ENCODE assay signal across 15 cellular contexts in the genomic region with DNA sequence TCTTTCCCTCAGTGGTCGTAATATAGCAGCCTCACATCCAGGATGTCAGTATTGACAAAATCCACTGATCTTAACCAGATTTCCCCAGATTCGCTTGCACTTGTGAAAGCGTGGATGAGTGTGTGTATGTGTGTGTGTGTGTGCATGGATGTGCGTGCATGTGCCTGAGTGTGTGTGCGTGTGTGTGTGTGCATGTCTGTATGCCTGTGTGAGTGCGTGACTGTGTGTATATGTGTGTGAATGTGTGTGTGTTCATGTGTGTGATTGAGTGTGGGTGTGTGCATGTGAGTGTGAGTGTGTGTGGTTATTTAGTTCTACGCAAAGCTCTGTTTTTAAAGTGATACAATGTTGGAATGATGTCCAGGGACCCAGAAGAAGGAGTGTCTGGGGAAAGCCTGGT.
DNase-seq lines count a peak whose midpoint lies in the region; ATAC-seq and TF ChIP-seq lines count a peak whose summit lies in the region.
"Had no signal": no experiment of that assay in that cellular context is flagged by ENCODE, and none has a peak within 500 bp of the region (broad histone marks: within the 10 kb centered on the region; RNA-seq: fewer than 3 reads in every experiment).

No MANE protein-coding gene starts in this region.

- H3K9me3 Mint-ChIP-seq in brain: no peaks in the 10 kb centered on the region
- no peaks in the 10 kb centered on the region for H3K9me3 Mint-ChIP-seq in activated CD4-positive, alpha-beta memory T cell treated with anti-CD3 and anti-CD28 coated beads, Interleukin-2, amount 10 ng/mL, durations not matched to agents 7 days and 5 days
- H3K9me3 Mint-ChIP-seq: CD4-positive, CD25-positive, alpha-beta regulatory T cell had no signal

- no peak overlapping the region for H2BK15ac ChIP-seq in neuronal stem cell (ENCODE audit: low read length)

- H3K36me3 Mint-ChIP-seq in brain: no peaks in the 10 kb centered on the region
- no peaks in the 10 kb centered on the region for H3K36me3 Mint-ChIP-seq in activated CD4-positive, alpha-beta memory T cell treated with anti-CD3 and anti-CD28 coated beads, Interleukin-2, amount 10 ng/mL, durations not matched to agents 7 days and 5 days (ENCODE audit: low read depth)
- H3K36me3 Mint-ChIP-seq: CD4-positive, CD25-positive, alpha-beta regulatory T cell had no signal

- no peak overlapping the region for H3K27ac ChIP-seq in neuronal stem cell (replicated peaks; ENCODE audit: low read length)
- H3K27ac ChIP-seq: 22Rv1; BLaER1 treated with 17β-estradiol and CSF1 and Interleukin-3, amounts not matched to agents 10 nM and 100 nM; GM23248 had no signal

- DNase-seq in NCI-H748 (lab: John Stamatoyannopoulos, UW; ENCODE audit: unreplicated experiment) (peak; percentile 51), NCI-H748 treated with DMSO at 0.1 percent for 48 hours (lab: John Stamatoyannopoulos, UW) (no peak), neuronal stem cell (ENCODE audit: low spot score) (no peak), cerebellar cortex (ENCODE audit: low spot score) (no peak), SHP77 (lab: John Stamatoyannopoulos, UW) (no peak)
- DNase-seq in activated CD4-positive, alpha-beta memory T cell treated with anti-CD3 and anti-CD28 coated beads, Interleukin-2, amount 10 ng/mL, durations not matched to agents 7 days and 5 days: no peak
- DNase-seq: ACHN; CD4-positive, CD25-positive, alpha-beta regulatory T cell; GF-D8; GM23248; H7 had no signal

- peak overlapping the region in 1 of 5 experiments; percentile 36 for H3K4me3 Mint-ChIP-seq in brain
- H3K4me3 Mint-ChIP-seq in activated CD4-positive, alpha-beta memory T cell treated with anti-CD3 and anti-CD28 coated beads, Interleukin-2, amount 10 ng/mL, durations not matched to agents 7 days and 5 days: no peak overlapping the region
- H3K4me3 Mint-ChIP-seq: CD4-positive, CD25-positive, alpha-beta regulatory T cell had no signal

- peaks cover 0 to 3% of the 10 kb centered on the region in 2 donors for H3K9me3 ChIP-seq in neuronal stem cell (replicated peaks in 1 of 2; ENCODE audit: control insufficient read depth in 2 of 2, insufficient read depth in 1 of 2, low read depth in 1 of 2, low read length in 2 of 2)
- H3K9me3 ChIP-seq: BLaER1 treated with 17β-estradiol and CSF1 and Interleukin-3, amounts not matched to agents 10 nM and 100 nM had no signal

- H2AFZ ChIP-seq in neuronal stem cell (ENCODE audit: low read length): no peak overlapping the region
- H2AFZ ChIP-seq: GM23248 had no signal

- H3K4me1 Mint-ChIP-seq in brain: peaks cover 62% of the 10 kb centered on the region
- no peaks in the 10 kb centered on the region for H3K4me1 Mint-ChIP-seq in activated CD4-positive, alpha-beta memory T cell treated with anti-CD3 and anti-CD28 coated beads, Interleukin-2, amount 10 ng/mL, durations not matched to agents 7 days and 5 days
- H3K4me1 Mint-ChIP-seq: CD4-positive, CD25-positive, alpha-beta regulatory T cell had no signal

- peaks cover 4% of the 10 kb centered on the region for H3K27me3 Mint-ChIP-seq in brain
- H3K27me3 Mint-ChIP-seq in activated CD4-positive, alpha-beta memory T cell treated with anti-CD3 and anti-CD28 coated beads, Interleukin-2, amount 10 ng/mL, durations not matched to agents 7 days and 5 days: no peaks in the 10 kb centered on the region

- peaks cover 0 to 6% (median 2%) of the 10 kb centered on the region in 3 experiments for H3K27me3 ChIP-seq in neuronal stem cell (ENCODE audit: control insufficient read depth in 3 of 3, insufficient read depth in 3 of 3, low read depth in 1 of 3, low read length in 3 of 3)

- no peak overlapping the region for H3K14ac ChIP-seq in neuronal stem cell (ENCODE audit: low read length)

- H3K79me1 ChIP-seq in neuronal stem cell (ENCODE audit: low read depth, low read length): peaks cover 2% of the 10 kb centered on the region

- H3K23ac ChIP-seq in neuronal stem cell (ENCODE audit: low read depth, low read length, poor library complexity): peak overlapping the region; percentile 37

- no peak overlapping the region for H2BK12ac ChIP-seq in neuronal stem cell (ENCODE audit: low read length)

- H2BK5ac ChIP-seq in neuronal stem cell (ENCODE audit: low read length): no peak overlapping the region

- peak overlapping the region in 3 of 5 experiments; percentile 1 to 76 (median 30) for H3K27ac Mint-ChIP-seq in brain
- no peak overlapping the region for H3K27ac Mint-ChIP-seq in activated CD4-positive, alpha-beta memory T cell treated with anti-CD3 and anti-CD28 coated beads, Interleukin-2, amount 10 ng/mL, durations not matched to agents 7 days and 5 days
- H3K27ac Mint-ChIP-seq: CD4-positive, CD25-positive, alpha-beta regulatory T cell had no signal

- H2BK120ac ChIP-seq in neuronal stem cell (ENCODE audit: low read depth, low read length): no peak overlapping the region

- peak overlapping the region; percentile 63 for H3K9ac ChIP-seq in neuronal stem cell (ENCODE audit: low read depth, low read length, poor library complexity)
- H3K9ac ChIP-seq: BLaER1 treated with 17β-estradiol and CSF1 and Interleukin-3, amounts not matched to agents 10 nM and 100 nM; GM23248 had no signal

- H3K4me1 ChIP-seq in neuronal stem cell (ENCODE audit: control insufficient read depth in 2 of 2, insufficient read depth in 1 of 2, low read depth in 1 of 2, low read length in 2 of 2): peaks cover 3 to 4% of the 10 kb centered on the region in 2 donors

- H2AK5ac ChIP-seq in neuronal stem cell (ENCODE audit: low read depth, low read length): no peak overlapping the region

- no peak for TF ChIP-seq CTCF in brain (conservative IDR thresholded peaks at IDR 0.05)

- POLR2A ChIA-PET in activated CD4-positive, alpha-beta memory T cell treated with anti-CD3 and anti-CD28 coated beads, Interleukin-2, amount 10 ng/mL, durations not matched to agents 7 days and 5 days (lab: Charles Lee): no interaction called here

- no peak overlapping the region for H3K4me2 ChIP-seq in neuronal stem cell (ENCODE audit: insufficient read depth, low read length, poor library complexity, severe bottlenecking)
- H3K4me2 ChIP-seq: BLaER1 treated with 17β-estradiol and CSF1 and Interleukin-3, amounts not matched to agents 10 nM and 100 nM had no signal

- H3K4ac ChIP-seq in neuronal stem cell (ENCODE audit: low read length): no peak overlapping the region

- WGBS in neuronal stem cell (ENCODE audit: extremely low coverage in 2 of 2, insufficient read length in 2 of 2, insufficient replicate concordance in 1 of 2), 2 donors: no CpG with 5 or more reads among the region's 7 CpGs

- peak overlapping the region; percentile 3 for H3K18ac ChIP-seq in neuronal stem cell (ENCODE audit: low read length)

- H4K8ac ChIP-seq in neuronal stem cell (ENCODE audit: low read depth, low read length): no peak overlapping the region

- CTCF ChIA-PET in activated CD4-positive, alpha-beta memory T cell treated with anti-CD3 and anti-CD28 coated beads, Interleukin-2, amount 10 ng/mL, durations not matched to agents 7 days and 5 days (lab: Charles Lee): no interaction called here

- no peak for ATAC-seq in GM19324 (IDR thresholded peaks at IDR 0.05; ENCODE audit: low FRiP score, unreplicated experiment)

- peak overlapping the region in 1 of 2 donors; percentile 59 for H3K4me3 ChIP-seq in neuronal stem cell (ENCODE audit: low read length in 2 of 2)
- H3K4me3 ChIP-seq: BLaER1 treated with 17β-estradiol and CSF1 and Interleukin-3, amounts not matched to agents 10 nM and 100 nM; GM23248 had no signal

- H4K91ac ChIP-seq in neuronal stem cell (ENCODE audit: low read depth, low read length, poor library complexity): peak overlapping the region; percentile 22

- no peaks in the 10 kb centered on the region for H3K36me3 ChIP-seq in neuronal stem cell (replicated peaks in 1 of 2; ENCODE audit: control insufficient read depth in 2 of 2, insufficient read depth in 2 of 2, low read length in 2 of 2)
- H3K36me3 ChIP-seq: BLaER1 treated with 17β-estradiol and CSF1 and Interleukin-3, amounts not matched to agents 10 nM and 100 nM had no signal
